ENCODE assay signal across 22 cellular contexts in genomic region chr3:141505166-141505565, GRCh38. TPM values are rescaled to one million over a fixed set of nuclear protein-coding genes. Genes with fewer than 3 reads are reported as not detected.
DNase-seq lines count a peak whose midpoint lies in the region; ATAC-seq, FAIRE-seq and TF ChIP-seq lines count a peak whose summit lies in the region.
"Had no signal": no experiment of that assay in that cellular context is flagged by ENCODE, and none has a peak within 500 bp of the region (broad histone marks: within the 10 kb centered on the region; RNA-seq: fewer than 3 reads in every experiment).

No MANE protein-coding gene starts in this region.

- peaks cover under 1 to 24% (median 10%) of the 10 kb centered on the region in 5 donors for H3K36me3 Mint-ChIP-seq in naive thymus-derived CD4-positive, alpha-beta T cell
- peaks cover 8 to 13% of the 10 kb centered on the region in 2 donors for H3K36me3 Mint-ChIP-seq in CD14-positive monocyte
- H3K36me3 Mint-ChIP-seq: IgD-negative memory B cell had no signal

- intact Hi-C loops in naive thymus-derived CD4-positive, alpha-beta T cell (cut with micrococcal nuclease) = loop anchor here in 1 of 2 donors (1.0 kb wide), 1 partner anchor 8 kb away; no protein-coding TSS in a partner anchor
- intact Hi-C loops in CD14-positive monocyte (cut with micrococcal nuclease) = loop anchor here in 1 of 2 donors (5.0 kb wide), 1 partner anchor 43 kb away; no protein-coding TSS in a partner anchor

- no peak overlapping the region for H3K4me3 ChIP-seq in naive thymus-derived CD4-positive, alpha-beta T cell (ENCODE audit: low read length)
- H3K4me3 ChIP-seq: A549; BLaER1 treated with 17β-estradiol and CSF1 and Interleukin-3, amounts not matched to agents 10 nM and 100 nM; GM12878; GM23248 had no signal

- no peak for ATAC-seq in naive thymus-derived CD4-positive, alpha-beta T cell
- ATAC-seq: A549, GM12878 had no signal

- POLR2A ChIA-PET in naive thymus-derived CD4-positive, alpha-beta T cell (lab: Charles Lee) = interaction anchor here (1.0 kb wide), 1 partner anchor 20 kb away, joined by 3 read pairs; no protein-coding TSS in a partner anchor

- TF ChIP-seq CTCF in CD14-positive monocyte (IDR thresholded peaks at IDR 0.05) = no peak

- peaks cover 67 to 94% of the 10 kb centered on the region in 2 donors for H3K4me1 ChIP-seq in naive thymus-derived CD4-positive, alpha-beta T cell (ENCODE audit: control insufficient read depth in 2 of 2, insufficient read depth in 2 of 2, low read length in 2 of 2)

- H3K27ac ChIP-seq in epithelial cell of prostate = peak overlapping the region; percentile 29
- H3K27ac ChIP-seq in naive thymus-derived CD4-positive, alpha-beta T cell (ENCODE audit: low read depth, low read length) = peak overlapping the region; percentile 73
- H3K27ac ChIP-seq: 22Rv1; A549; BLaER1 treated with 17β-estradiol and CSF1 and Interleukin-3, amounts not matched to agents 10 nM and 100 nM; GM23248 had no signal

- H3K27me3 Mint-ChIP-seq in naive thymus-derived CD4-positive, alpha-beta T cell = no peaks in the 10 kb centered on the region
- H3K27me3 Mint-ChIP-seq in CD14-positive monocyte (ENCODE audit: low read depth in 3 of 3) = no peaks in the 10 kb centered on the region
- H3K27me3 Mint-ChIP-seq: CD4-positive, alpha-beta T cell; IgD-negative memory B cell had no signal

- H3K27me3 ChIP-seq in naive thymus-derived CD4-positive, alpha-beta T cell (ENCODE audit: control insufficient read depth in 2 of 2, insufficient read depth in 2 of 2, low read length in 2 of 2) = no peaks in the 10 kb centered on the region
- H3K27me3 ChIP-seq: BLaER1 treated with 17β-estradiol and CSF1 and Interleukin-3, amounts not matched to agents 10 nM and 100 nM had no signal

- H3K9me3 Mint-ChIP-seq in naive thymus-derived CD4-positive, alpha-beta T cell = peaks cover 0 to 2% (median 0%) of the 10 kb centered on the region in 11 donors
- peaks cover 0 to 2% (median 0%) of the 10 kb centered on the region in 7 donors for H3K9me3 Mint-ChIP-seq in CD14-positive monocyte
- H3K9me3 Mint-ChIP-seq: CD4-positive, alpha-beta T cell; HFFc6; IgD-negative memory B cell had no signal

- H3K27ac Mint-ChIP-seq in naive thymus-derived CD4-positive, alpha-beta T cell = no peak overlapping the region
- no peak overlapping the region for H3K27ac Mint-ChIP-seq in CD14-positive monocyte
- H3K27ac Mint-ChIP-seq: CD4-positive, alpha-beta T cell; HFFc6; IgD-negative memory B cell had no signal

- peaks cover 30 to 47% (median 33%) of the 10 kb centered on the region in 7 donors for H3K4me1 Mint-ChIP-seq in naive thymus-derived CD4-positive, alpha-beta T cell
- peaks cover 17% of the 10 kb centered on the region for H3K4me1 Mint-ChIP-seq in CD14-positive monocyte

- H3K4me3 Mint-ChIP-seq in naive thymus-derived CD4-positive, alpha-beta T cell = no peak overlapping the region
- no peak overlapping the region for H3K4me3 Mint-ChIP-seq in CD14-positive monocyte
- H3K4me3 Mint-ChIP-seq: CD4-positive, alpha-beta T cell; HFFc6; IgD-negative memory B cell had no signal

- no peak for TF ChIP-seq POLR2A in H54 (IDR thresholded peaks at IDR 0.05; ENCODE audit: low read depth, low read length)

- no peaks in the 10 kb centered on the region for H3K9me3 ChIP-seq in naive thymus-derived CD4-positive, alpha-beta T cell (ENCODE audit: control insufficient read depth in 2 of 3, low read length in 3 of 3)
- H3K9me3 ChIP-seq: A549 had no signal

- CTCF ChIA-PET in naive thymus-derived CD4-positive, alpha-beta T cell (lab: Charles Lee) = interaction anchor here (1.1 kb wide), 1 partner anchor 14 kb away, joined by 3 read pairs; no protein-coding TSS in a partner anchor

- H3K36me3 ChIP-seq in naive thymus-derived CD4-positive, alpha-beta T cell (ENCODE audit: control insufficient read depth in 2 of 3, insufficient read depth in 3 of 3, low read length in 3 of 3) = no peaks in the 10 kb centered on the region

- DNase-seq in DMS53 (lab: John Stamatoyannopoulos, UW) (peak; percentile 1), DMS53 treated with DMSO at 0.1 percent for 48 hours (lab: John Stamatoyannopoulos, UW; ENCODE audit: unreplicated experiment) (no peak), H54 (ENCODE audit: insufficient read length, low spot score) (no peak), epithelial cell of prostate (ENCODE audit: low read depth, low spot score) (no peak), CD14-positive monocyte (ENCODE audit: low spot score) (no peak), NCI-H2107 treated with DMSO at 0.1 percent for 48 hours (lab: John Stamatoyannopoulos, UW; ENCODE audit: unreplicated experiment) (no peak)
- no peak for DNase-seq in naive thymus-derived CD4-positive, alpha-beta T cell
- DNase-seq: CD4-positive, alpha-beta T cell; DMS153; DND-41; EL; GM23248; HCEC 1CT; HFFc6; KBM-7 had no signal

- FAIRE-seq in H54 (lab: Jason Lieb, UNC) = peak; percentile 69
- FAIRE-seq: A549, GM12878, GM19239, HTR-8/SVneo had no signal

RNA-seq across cellular contexts. Expression of gene RASA2, which starts 18.3 kb away (rescaled TPM):
- total RNA-seq in naive thymus-derived CD4-positive, alpha-beta T cell = 100 to 1,000 TPM in 2 of 5 experiments, 10 to 100 TPM in 3; 51.9 to 120 (median 96.3) TPM
- 10 to 100 TPM; 51.0 to 59.8 TPM for polyA plus RNA-seq in naive thymus-derived CD4-positive, alpha-beta T cell
- polyA plus RNA-seq in CD14-positive monocyte = 10 to 100 TPM in 1 of 2 donors, 1 to 10 TPM in 1; 8.8 to 13.5 TPM
